Comparison of ENCODE assay signal across 8 cellular contexts in genomic region chr5:157718529-157718928, GRCh38. TPM values are rescaled to one million over a fixed set of nuclear protein-coding genes. Genes with fewer than 3 reads are reported as not detected.
A peak's percentile ranks its signal among the peaks of the same experiment; 100 is the strongest.
DNase-seq lines count a peak whose midpoint lies in the region; ATAC-seq and TF ChIP-seq lines count a peak whose summit lies in the region.

No MANE protein-coding gene starts in this region.

- H3K27me3 ChIP-seq in HL-60 (ENCODE audit: insufficient read depth, poor library complexity, severe bottlenecking): no peaks in the 10 kb centered on the region

- H3K27ac ChIP-seq in HL-60 (replicated peaks): no peak overlapping the region

- no peaks in the 10 kb centered on the region for H3K9me3 ChIP-seq in T-helper 17 cell (ENCODE audit: control insufficient read depth, low read length, poor library complexity, severe bottlenecking)

- H3K36me3 Mint-ChIP-seq in T-helper 17 cell (ENCODE audit: low read depth) (no peaks in the 10 kb centered on the region), natural killer cell (no peaks in the 10 kb centered on the region)

- ATAC-seq in T-helper 17 cell (peak; percentile 85), natural killer cell (peak; percentile 67 to 81 (median 75)), GM19035 (IDR thresholded peaks at IDR 0.05; ENCODE audit: unreplicated experiment) (no peak)

- H3K4me3 ChIP-seq in GM12864 (ENCODE audit: low read depth, low read length): no peak overlapping the region
- H3K4me3 ChIP-seq in HL-60 (replicated peaks; ENCODE audit: insufficient read depth, low read length): no peak overlapping the region

- intact Hi-C loops in natural killer cell (cut with micrococcal nuclease): loop anchor here (10.0 kb wide), 1 partner anchor 284 kb away; no protein-coding TSS in a partner anchor

- peak overlapping the region; percentile 80 for H3K27ac Mint-ChIP-seq in T-helper 17 cell
- no peak overlapping the region for H3K27ac Mint-ChIP-seq in natural killer cell

- H3K9me3 Mint-ChIP-seq in natural killer cell: no peaks in the 10 kb centered on the region

- DNase-seq in AML-193 (lab: John Stamatoyannopoulos, UW): peak; percentile 29 to 43
- DNase-seq in GM12864 (ENCODE audit: low read depth): peak; percentile 29
- DNase-seq in HL-60 (ENCODE audit: low read depth in 1 of 2, low spot score in 1 of 2): peak in 1 of 2 experiments; percentile 16
- DNase-seq in T-helper 17 cell: no peak
- DNase-seq in fibroblast of gingiva (ENCODE audit: low read depth): peak; percentile 58
- no peak for DNase-seq in natural killer cell
- no peak for DNase-seq in NCI-H774 (lab: John Stamatoyannopoulos, UW)

- H3K27me3 Mint-ChIP-seq in T-helper 17 cell: no peaks in the 10 kb centered on the region
- peaks cover under 1 to 2% of the 10 kb centered on the region in 2 donors for H3K27me3 Mint-ChIP-seq in natural killer cell (ENCODE audit: low read depth in 2 of 2)

- H3K4me3 Mint-ChIP-seq in T-helper 17 cell (peak overlapping the region; percentile 71), natural killer cell (no peak overlapping the region)

- H3K4me1 Mint-ChIP-seq in T-helper 17 cell (peaks cover 18% of the 10 kb centered on the region), natural killer cell (no peaks in the 10 kb centered on the region)

- TF ChIP-seq CTCF in GM12864 (IDR thresholded peaks at IDR 0.05; ENCODE audit: low read depth, low read length, missing control alignments) (peak; percentile 57), HL-60 (IDR thresholded peaks at IDR 0.05; ENCODE audit: insufficient read depth, low read length) (peak; percentile 15), natural killer cell (IDR thresholded peaks at IDR 0.05) (peak; percentile 18)

RNA-seq across cellular contexts. Expression of gene THG1L, which starts 12.7 kb away (rescaled TPM):
- total RNA-seq in T-helper 17 cell: 1 to 10 TPM; 5.2 to 5.5 TPM
- 1 to 10 TPM; 3.1 to 4.7 (median 3.5) TPM for total RNA-seq in natural killer cell

RNA-seq across cellular contexts. Expression of gene LSM11, which starts 25.0 kb away (rescaled TPM):
- total RNA-seq in T-helper 17 cell (1 to 10 TPM; 1.0 to 1.4 TPM), natural killer cell (1 to 10 TPM; 1.2 to 2.3 (median 2.0) TPM)

RNA-seq across cellular contexts. Expression of gene C5orf52, which starts 47.2 kb away (rescaled TPM):
- not detected for total RNA-seq in T-helper 17 cell
- not detected for total RNA-seq in natural killer cell

Comparison
In these comparisons a context has a peak if more than half of its experiments do, and no peak if none do; other contexts are left out.
1. DNase-seq: peak in AML-193 (2 of 2), GM12864 (single experiment) and fibroblast of gingiva (single experiment); none in T-helper 17 cell (0 of 3), natural killer cell (single experiment) and NCI-H774 (single experiment).
2. Peak in every context shown above with its lines, with median percentiles within 50 percentile points of each other: CTCF ChIP-seq.